Comparison of ENCODE assay signal across 1 cellular context in the genomic region with DNA sequence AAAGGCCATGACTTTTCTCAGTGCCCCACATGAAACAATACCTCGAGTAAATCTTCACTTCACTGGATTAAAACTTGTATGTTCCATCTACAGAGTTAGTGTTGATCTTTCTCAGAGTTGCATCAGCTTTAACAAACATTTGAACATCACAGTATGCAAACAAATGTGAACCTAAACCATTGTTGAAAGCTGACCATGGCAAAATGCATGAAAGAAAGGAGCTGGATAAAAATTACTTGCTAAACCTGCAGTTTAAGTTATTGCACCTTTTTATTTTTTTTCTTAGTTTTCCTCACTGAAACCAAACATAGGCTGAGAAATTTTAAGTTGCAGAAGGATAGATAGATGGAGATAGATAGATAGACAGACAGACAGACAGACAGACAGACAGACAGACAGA.
TF ChIP-seq lines count a peak whose summit lies in the region.

No MANE protein-coding gene starts in this region.

TF ChIP-seq in HepG2, 621 proteins besides CTCF, POLR2A, EP300 and RAD21 (continued from another document and continues in another):
- TF ChIP-seq, protein P1, sequence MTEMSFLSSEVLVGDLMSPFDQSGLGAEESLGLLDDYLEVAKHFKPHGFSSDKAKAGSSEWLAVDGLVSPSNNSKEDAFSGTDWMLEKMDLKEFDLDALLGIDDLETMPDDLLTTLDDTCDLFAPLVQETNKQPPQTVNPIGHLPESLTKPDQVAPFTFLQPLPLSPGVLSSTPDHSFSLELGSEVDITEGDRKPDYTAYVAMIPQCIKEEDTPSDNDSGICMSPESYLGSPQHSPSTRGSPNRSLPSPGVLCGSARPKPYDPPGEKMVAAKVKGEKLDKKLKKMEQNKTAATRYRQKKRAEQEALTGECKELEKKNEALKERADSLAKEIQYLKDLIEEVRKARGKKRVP (CRISPR knock-in tag; IDR thresholded peaks at IDR 0.05) = peak; percentile 98 to 100
- TF ChIP-seq, protein P2, sequence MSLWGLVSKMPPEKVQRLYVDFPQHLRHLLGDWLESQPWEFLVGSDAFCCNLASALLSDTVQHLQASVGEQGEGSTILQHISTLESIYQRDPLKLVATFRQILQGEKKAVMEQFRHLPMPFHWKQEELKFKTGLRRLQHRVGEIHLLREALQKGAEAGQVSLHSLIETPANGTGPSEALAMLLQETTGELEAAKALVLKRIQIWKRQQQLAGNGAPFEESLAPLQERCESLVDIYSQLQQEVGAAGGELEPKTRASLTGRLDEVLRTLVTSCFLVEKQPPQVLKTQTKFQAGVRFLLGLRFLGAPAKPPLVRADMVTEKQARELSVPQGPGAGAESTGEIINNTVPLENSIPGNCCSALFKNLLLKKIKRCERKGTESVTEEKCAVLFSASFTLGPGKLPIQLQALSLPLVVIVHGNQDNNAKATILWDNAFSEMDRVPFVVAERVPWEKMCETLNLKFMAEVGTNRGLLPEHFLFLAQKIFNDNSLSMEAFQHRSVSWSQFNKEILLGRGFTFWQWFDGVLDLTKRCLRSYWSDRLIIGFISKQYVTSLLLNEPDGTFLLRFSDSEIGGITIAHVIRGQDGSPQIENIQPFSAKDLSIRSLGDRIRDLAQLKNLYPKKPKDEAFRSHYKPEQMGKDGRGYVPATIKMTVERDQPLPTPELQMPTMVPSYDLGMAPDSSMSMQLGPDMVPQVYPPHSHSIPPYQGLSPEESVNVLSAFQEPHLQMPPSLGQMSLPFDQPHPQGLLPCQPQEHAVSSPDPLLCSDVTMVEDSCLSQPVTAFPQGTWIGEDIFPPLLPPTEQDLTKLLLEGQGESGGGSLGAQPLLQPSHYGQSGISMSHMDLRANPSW (CRISPR knock-in tag; IDR thresholded peaks at IDR 0.05; ENCODE audit: borderline replicate concordance) = peak; percentile 94
- peak; percentile 88; the same call in 1 of the 2 replicates for TF ChIP-seq SMARCC2 (IDR thresholded peaks at IDR 0.05)
- peak; percentile 82 for TF ChIP-seq ZNF12 (CRISPR knock-in tag; IDR thresholded peaks at IDR 0.05)
- TF ChIP-seq DR1 (CRISPR knock-in tag; IDR thresholded peaks at IDR 0.05) = no peak
- TF ChIP-seq, protein P3, sequence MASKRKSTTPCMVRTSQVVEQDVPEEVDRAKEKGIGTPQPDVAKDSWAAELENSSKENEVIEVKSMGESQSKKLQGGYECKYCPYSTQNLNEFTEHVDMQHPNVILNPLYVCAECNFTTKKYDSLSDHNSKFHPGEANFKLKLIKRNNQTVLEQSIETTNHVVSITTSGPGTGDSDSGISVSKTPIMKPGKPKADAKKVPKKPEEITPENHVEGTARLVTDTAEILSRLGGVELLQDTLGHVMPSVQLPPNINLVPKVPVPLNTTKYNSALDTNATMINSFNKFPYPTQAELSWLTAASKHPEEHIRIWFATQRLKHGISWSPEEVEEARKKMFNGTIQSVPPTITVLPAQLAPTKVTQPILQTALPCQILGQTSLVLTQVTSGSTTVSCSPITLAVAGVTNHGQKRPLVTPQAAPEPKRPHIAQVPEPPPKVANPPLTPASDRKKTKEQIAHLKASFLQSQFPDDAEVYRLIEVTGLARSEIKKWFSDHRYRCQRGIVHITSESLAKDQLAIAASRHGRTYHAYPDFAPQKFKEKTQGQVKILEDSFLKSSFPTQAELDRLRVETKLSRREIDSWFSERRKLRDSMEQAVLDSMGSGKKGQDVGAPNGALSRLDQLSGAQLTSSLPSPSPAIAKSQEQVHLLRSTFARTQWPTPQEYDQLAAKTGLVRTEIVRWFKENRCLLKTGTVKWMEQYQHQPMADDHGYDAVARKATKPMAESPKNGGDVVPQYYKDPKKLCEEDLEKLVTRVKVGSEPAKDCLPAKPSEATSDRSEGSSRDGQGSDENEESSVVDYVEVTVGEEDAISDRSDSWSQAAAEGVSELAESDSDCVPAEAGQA (IDR thresholded peaks at IDR 0.05; ENCODE audit: low read depth) = peak; percentile 48; the same call in 1 of the 2 replicates
- TF ChIP-seq, protein P3 (CRISPR knock-in tag; IDR thresholded peaks at IDR 0.05; ENCODE audit: borderline replicate concordance) = no peak
- no peak for TF ChIP-seq ZNF354B (CRISPR knock-in tag; IDR thresholded peaks at IDR 0.05)
- TF ChIP-seq HDAC2 (CRISPR knock-in tag; IDR thresholded peaks at IDR 0.05) = peak; percentile 94
- TF ChIP-seq ZC3H4 (CRISPR knock-in tag; IDR thresholded peaks at IDR 0.05; ENCODE audit: borderline replicate concordance) = no peak
- TF ChIP-seq, protein P4, sequence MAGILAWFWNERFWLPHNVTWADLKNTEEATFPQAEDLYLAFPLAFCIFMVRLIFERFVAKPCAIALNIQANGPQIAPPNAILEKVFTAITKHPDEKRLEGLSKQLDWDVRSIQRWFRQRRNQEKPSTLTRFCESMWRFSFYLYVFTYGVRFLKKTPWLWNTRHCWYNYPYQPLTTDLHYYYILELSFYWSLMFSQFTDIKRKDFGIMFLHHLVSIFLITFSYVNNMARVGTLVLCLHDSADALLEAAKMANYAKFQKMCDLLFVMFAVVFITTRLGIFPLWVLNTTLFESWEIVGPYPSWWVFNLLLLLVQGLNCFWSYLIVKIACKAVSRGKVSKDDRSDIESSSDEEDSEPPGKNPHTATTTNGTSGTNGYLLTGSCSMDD (CRISPR knock-in tag; IDR thresholded peaks at IDR 0.05) = no peak
- TF ChIP-seq, protein P5, sequence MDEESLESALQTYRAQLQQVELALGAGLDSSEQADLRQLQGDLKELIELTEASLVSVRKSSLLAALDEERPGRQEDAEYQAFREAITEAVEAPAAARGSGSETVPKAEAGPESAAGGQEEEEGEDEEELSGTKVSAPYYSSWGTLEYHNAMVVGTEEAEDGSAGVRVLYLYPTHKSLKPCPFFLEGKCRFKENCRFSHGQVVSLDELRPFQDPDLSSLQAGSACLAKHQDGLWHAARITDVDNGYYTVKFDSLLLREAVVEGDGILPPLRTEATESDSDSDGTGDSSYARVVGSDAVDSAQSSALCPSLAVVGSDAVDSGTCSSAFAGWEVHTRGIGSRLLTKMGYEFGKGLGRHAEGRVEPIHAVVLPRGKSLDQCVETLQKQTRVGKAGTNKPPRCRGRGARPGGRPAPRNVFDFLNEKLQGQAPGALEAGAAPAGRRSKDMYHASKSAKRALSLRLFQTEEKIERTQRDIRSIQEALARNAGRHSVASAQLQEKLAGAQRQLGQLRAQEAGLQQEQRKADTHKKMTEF (CRISPR knock-in tag; IDR thresholded peaks at IDR 0.05) = peak; percentile 93
- no peak for TF ChIP-seq ZNF780A (CRISPR knock-in tag; IDR thresholded peaks at IDR 0.05)
- no peak for TF ChIP-seq ZNF660 (CRISPR knock-in tag; IDR thresholded peaks at IDR 0.05; ENCODE audit: borderline replicate concordance, low read depth)
- TF ChIP-seq, protein P6, sequence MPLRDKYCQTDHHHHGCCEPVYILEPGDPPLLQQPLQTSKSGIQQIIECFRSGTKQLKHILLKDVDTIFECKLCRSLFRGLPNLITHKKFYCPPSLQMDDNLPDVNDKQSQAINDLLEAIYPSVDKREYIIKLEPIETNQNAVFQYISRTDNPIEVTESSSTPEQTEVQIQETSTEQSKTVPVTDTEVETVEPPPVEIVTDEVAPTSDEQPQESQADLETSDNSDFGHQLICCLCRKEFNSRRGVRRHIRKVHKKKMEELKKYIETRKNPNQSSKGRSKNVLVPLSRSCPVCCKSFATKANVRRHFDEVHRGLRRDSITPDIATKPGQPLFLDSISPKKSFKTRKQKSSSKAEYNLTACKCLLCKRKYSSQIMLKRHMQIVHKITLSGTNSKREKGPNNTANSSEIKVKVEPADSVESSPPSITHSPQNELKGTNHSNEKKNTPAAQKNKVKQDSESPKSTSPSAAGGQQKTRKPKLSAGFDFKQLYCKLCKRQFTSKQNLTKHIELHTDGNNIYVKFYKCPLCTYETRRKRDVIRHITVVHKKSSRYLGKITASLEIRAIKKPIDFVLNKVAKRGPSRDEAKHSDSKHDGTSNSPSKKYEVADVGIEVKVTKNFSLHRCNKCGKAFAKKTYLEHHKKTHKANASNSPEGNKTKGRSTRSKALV (CRISPR knock-in tag; IDR thresholded peaks at IDR 0.05) = 0 out of 2 replicates have a peak, but pooled peaks have one; percentile 31
- TF ChIP-seq, protein P7, sequence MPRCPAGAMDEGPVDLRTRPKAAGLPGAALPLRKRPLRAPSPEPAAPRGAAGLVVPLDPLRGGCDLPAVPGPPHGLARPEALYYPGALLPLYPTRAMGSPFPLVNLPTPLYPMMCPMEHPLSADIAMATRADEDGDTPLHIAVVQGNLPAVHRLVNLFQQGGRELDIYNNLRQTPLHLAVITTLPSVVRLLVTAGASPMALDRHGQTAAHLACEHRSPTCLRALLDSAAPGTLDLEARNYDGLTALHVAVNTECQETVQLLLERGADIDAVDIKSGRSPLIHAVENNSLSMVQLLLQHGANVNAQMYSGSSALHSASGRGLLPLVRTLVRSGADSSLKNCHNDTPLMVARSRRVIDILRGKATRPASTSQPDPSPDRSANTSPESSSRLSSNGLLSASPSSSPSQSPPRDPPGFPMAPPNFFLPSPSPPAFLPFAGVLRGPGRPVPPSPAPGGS (CRISPR knock-in tag; IDR thresholded peaks at IDR 0.05) = no peak
- TF ChIP-seq ZNF530 (CRISPR knock-in tag; IDR thresholded peaks at IDR 0.05; ENCODE audit: low read depth) = no peak
- TF ChIP-seq ZNF331 (CRISPR knock-in tag; IDR thresholded peaks at IDR 0.05) = peak; percentile 95
- TF ChIP-seq TARDBP (CRISPR knock-in tag; IDR thresholded peaks at IDR 0.05) = peak; percentile 74
- TF ChIP-seq FOXK1 (CRISPR knock-in tag; IDR thresholded peaks at IDR 0.05; ENCODE audit: borderline replicate concordance, low read depth) = peak; percentile 86
- TF ChIP-seq ZNF121 (CRISPR knock-in tag; IDR thresholded peaks at IDR 0.05) = no peak
- 0 out of 2 replicates have a peak, but pooled peaks have one; percentile 71 for TF ChIP-seq ZNF589 (CRISPR knock-in tag; conservative IDR thresholded peaks at IDR 0.05)
- peak; percentile 89; the same call in 1 of the 2 replicates for TF ChIP-seq MBD4 (IDR thresholded peaks at IDR 0.05; ENCODE audit: borderline replicate concordance, low read length)
- TF ChIP-seq, protein P8, sequence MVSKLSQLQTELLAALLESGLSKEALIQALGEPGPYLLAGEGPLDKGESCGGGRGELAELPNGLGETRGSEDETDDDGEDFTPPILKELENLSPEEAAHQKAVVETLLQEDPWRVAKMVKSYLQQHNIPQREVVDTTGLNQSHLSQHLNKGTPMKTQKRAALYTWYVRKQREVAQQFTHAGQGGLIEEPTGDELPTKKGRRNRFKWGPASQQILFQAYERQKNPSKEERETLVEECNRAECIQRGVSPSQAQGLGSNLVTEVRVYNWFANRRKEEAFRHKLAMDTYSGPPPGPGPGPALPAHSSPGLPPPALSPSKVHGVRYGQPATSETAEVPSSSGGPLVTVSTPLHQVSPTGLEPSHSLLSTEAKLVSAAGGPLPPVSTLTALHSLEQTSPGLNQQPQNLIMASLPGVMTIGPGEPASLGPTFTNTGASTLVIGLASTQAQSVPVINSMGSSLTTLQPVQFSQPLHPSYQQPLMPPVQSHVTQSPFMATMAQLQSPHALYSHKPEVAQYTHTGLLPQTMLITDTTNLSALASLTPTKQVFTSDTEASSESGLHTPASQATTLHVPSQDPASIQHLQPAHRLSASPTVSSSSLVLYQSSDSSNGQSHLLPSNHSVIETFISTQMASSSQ (IDR thresholded peaks at IDR 0.05; ENCODE audit: low read depth) = peak; percentile 67
- TF ChIP-seq, protein P8 (CRISPR knock-in tag; IDR thresholded peaks at IDR 0.05; ENCODE audit: borderline replicate concordance) = peak; percentile 80; the same call in 1 of the 2 replicates
- TF ChIP-seq CREB1 (IDR thresholded peaks at IDR 0.05) = no peak
- peak; percentile 70 for TF ChIP-seq CREB1 (CRISPR knock-in tag; IDR thresholded peaks at IDR 0.05)
- TF ChIP-seq KAT8 (CRISPR knock-in tag; IDR thresholded peaks at IDR 0.05) = peak; percentile 77
- TF ChIP-seq, protein P9, sequence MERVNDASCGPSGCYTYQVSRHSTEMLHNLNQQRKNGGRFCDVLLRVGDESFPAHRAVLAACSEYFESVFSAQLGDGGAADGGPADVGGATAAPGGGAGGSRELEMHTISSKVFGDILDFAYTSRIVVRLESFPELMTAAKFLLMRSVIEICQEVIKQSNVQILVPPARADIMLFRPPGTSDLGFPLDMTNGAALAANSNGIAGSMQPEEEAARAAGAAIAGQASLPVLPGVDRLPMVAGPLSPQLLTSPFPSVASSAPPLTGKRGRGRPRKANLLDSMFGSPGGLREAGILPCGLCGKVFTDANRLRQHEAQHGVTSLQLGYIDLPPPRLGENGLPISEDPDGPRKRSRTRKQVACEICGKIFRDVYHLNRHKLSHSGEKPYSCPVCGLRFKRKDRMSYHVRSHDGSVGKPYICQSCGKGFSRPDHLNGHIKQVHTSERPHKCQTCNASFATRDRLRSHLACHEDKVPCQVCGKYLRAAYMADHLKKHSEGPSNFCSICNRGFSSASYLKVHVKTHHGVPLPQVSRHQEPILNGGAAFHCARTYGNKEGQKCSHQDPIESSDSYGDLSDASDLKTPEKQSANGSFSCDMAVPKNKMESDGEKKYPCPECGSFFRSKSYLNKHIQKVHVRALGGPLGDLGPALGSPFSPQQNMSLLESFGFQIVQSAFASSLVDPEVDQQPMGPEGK (CRISPR knock-in tag; IDR thresholded peaks at IDR 0.05) = peak; percentile 51; the same call in 1 of the 2 replicates
- peak; percentile 75 for TF ChIP-seq JUND (CRISPR knock-in tag; IDR thresholded peaks at IDR 0.05)
- TF ChIP-seq ZSCAN29 (CRISPR knock-in tag; conservative IDR thresholded peaks at IDR 0.05) = peak; percentile 39; the same call in 1 of the 2 replicates
- TF ChIP-seq SOX6 (IDR thresholded peaks at IDR 0.05) = no peak
- TF ChIP-seq SOX6 (CRISPR knock-in tag; IDR thresholded peaks at IDR 0.05) = peak; percentile 98
